Comparison of ENCODE assay signal across 15 cellular contexts in genomic region chr7:127897704-127898454, GRCh38.
DNase-seq lines count a peak whose midpoint lies in the region; ATAC-seq and TF ChIP-seq lines count a peak whose summit lies in the region.
"Had no signal": no experiment of that assay in that cellular context is flagged by ENCODE, and none has a peak within 500 bp of the region (broad histone marks: within the 10 kb centered on the region; RNA-seq: fewer than 3 reads in every experiment).

No MANE protein-coding gene starts in this region.

- H3K4me1 ChIP-seq in HCT116 (ENCODE audit: control insufficient read depth in 1 of 2, insufficient read depth in 2 of 2, low read length in 2 of 2) (peaks cover 0 to 25% of the 10 kb centered on the region in 2 experiments; a peak in 1 of 4 replicates), smooth muscle cell (ENCODE audit: low read depth) (peaks cover 33% of the 10 kb centered on the region), psoas muscle (no peaks in the 10 kb centered on the region)

- no peak overlapping the region for H3K9ac ChIP-seq in HCT116 (ENCODE audit: low read length)
- no peak overlapping the region for H3K9ac ChIP-seq in smooth muscle cell (ENCODE audit: low read depth)

- DNase-seq in EH (ENCODE audit: low read depth) (peak; percentile 26), HCT116 (ENCODE audit: low read depth, low spot score) (no peak), smooth muscle cell (lab: John Stamatoyannopoulos, UW; ENCODE audit: unreplicated experiment) (no peak), OCI-M1 (lab: John Stamatoyannopoulos, UW) (no peak), psoas muscle (no peak), foreskin fibroblast (no peak), occipital lobe (lab: John Stamatoyannopoulos, UW) (no peak)
- no peak for DNase-seq in activated naive CD4-positive, alpha-beta T cell treated with anti-CD3 and anti-CD28 coated beads, Interleukin-2, amount 50 U/mL, for 72 hours (ENCODE audit: low spot score in 2 of 2)
- DNase-seq: CD8-positive, alpha-beta T cell; lower lobe of right lung; NCI-H2227 treated with DMSO at 0.1 percent for 48 hours; T1000; testis had no signal

- POLR2A ChIA-PET in HCT116 (lab: Charles Lee): no interaction called here

- H3K27ac ChIP-seq in HCT116 (ENCODE audit: low read depth, low read length) (no peak overlapping the region), smooth muscle cell (ENCODE audit: low read depth) (peak overlapping the region; percentile 63), psoas muscle (no peak overlapping the region)
- H3K27ac ChIP-seq: epithelial cell of prostate, lower lobe of right lung, RWPE1, testis had no signal

- H3K36me3 ChIP-seq in HCT116 (ENCODE audit: control insufficient read depth in 1 of 2, insufficient read depth in 2 of 2, low read length in 2 of 2): no peaks in the 10 kb centered on the region
- H3K36me3 ChIP-seq in smooth muscle cell (ENCODE audit: low read depth): no peaks in the 10 kb centered on the region
- H3K36me3 ChIP-seq in psoas muscle (ENCODE audit: insufficient read depth in 1 of 2, low read depth in 1 of 2): no peaks in the 10 kb centered on the region
- H3K36me3 ChIP-seq: lower lobe of right lung had no signal

- H3K79me2 ChIP-seq in HCT116 (ENCODE audit: insufficient read depth, low read length) (peaks cover 41% of the 10 kb centered on the region), smooth muscle cell (ENCODE audit: low read depth) (peaks cover 30% of the 10 kb centered on the region)

- RAD21 ChIA-PET in HCT116 (lab: Charles Lee; ENCODE audit: low non-redundant PET in 1 of 2, low total read pairs in 2 of 2, uncharacterized antibody in 2 of 2, unreplicated experiment in 2 of 2): no interaction called here

- TF ChIP-seq CTCF in HCT116 (IDR thresholded peaks at IDR 0.05 in 2 of 3, conservative IDR thresholded peaks at IDR 0.05 in 1 of 3; ENCODE audit: borderline replicate concordance in 1 of 3, insufficient read depth in 1 of 3, low read depth in 2 of 3, low read length in 2 of 3) (no peak), smooth muscle cell (IDR thresholded peaks at IDR 0.05; ENCODE audit: borderline replicate concordance, insufficient read depth, poor library complexity, severe bottlenecking) (no peak), psoas muscle (IDR thresholded peaks at IDR 0.05) (no peak), foreskin fibroblast (IDR thresholded peaks at IDR 0.05; ENCODE audit: low read depth, low read length) (no peak)

- no peak overlapping the region for H3K27ac Mint-ChIP-seq in activated naive CD4-positive, alpha-beta T cell treated with anti-CD3 and anti-CD28 coated beads, Interleukin-2, amount 50 U/mL, for 72 hours
- H3K27ac Mint-ChIP-seq: CD8-positive, alpha-beta T cell had no signal

- H4K20me1 ChIP-seq in HCT116 (ENCODE audit: insufficient read depth) (no peaks in the 10 kb centered on the region; the same call in 1 of the 2 replicates), smooth muscle cell (ENCODE audit: low read depth) (peaks cover 100% of the 10 kb centered on the region)

- H2AFZ ChIP-seq in HCT116 (ENCODE audit: low read depth, low read length, poor library complexity, severe bottlenecking) (no peak overlapping the region), smooth muscle cell (ENCODE audit: low read depth) (no peak overlapping the region)

- H3K9me2 ChIP-seq in HCT116 (ENCODE audit: insufficient read depth): no peaks in the 10 kb centered on the region

- H3K4me3 ChIP-seq in HCT116 (replicated peaks in 1 of 2; ENCODE audit: low read depth in 1 of 2, low read length in 2 of 2) (no peak overlapping the region), smooth muscle cell (no peak overlapping the region), psoas muscle (no peak overlapping the region), foreskin fibroblast (ENCODE audit: low read depth in 1 of 2, low read length in 2 of 2) (no peak overlapping the region)
- H3K4me3 ChIP-seq: lower lobe of right lung, testis had no signal

- 62% methylated on average over 4 of the region's 4 CpGs for WGBS in smooth muscle cell (ENCODE audit: low lambda C conversion rate)
- 73 to 80% (median 80%) methylated on average over 4 of the region's 4 CpGs for WGBS in psoas muscle, 3 donors

- H3F3A ChIP-seq in smooth muscle cell (ENCODE audit: low read depth): peaks cover 8% of the 10 kb centered on the region

- H3K4me2 ChIP-seq in HCT116 (ENCODE audit: low read length) (peak overlapping the region; percentile 10; the same call in 1 of the 2 replicates), smooth muscle cell (no peak overlapping the region)

- no peaks in the 10 kb centered on the region for H3K9me3 Mint-ChIP-seq in activated naive CD4-positive, alpha-beta T cell treated with anti-CD3 and anti-CD28 coated beads, Interleukin-2, amount 50 U/mL, for 72 hours
- H3K9me3 Mint-ChIP-seq: CD8-positive, alpha-beta T cell had no signal

- no peak for TF ChIP-seq POLR2A in HCT116 (IDR thresholded peaks at IDR 0.05; ENCODE audit: borderline replicate concordance, extremely low read depth, insufficient read depth, insufficient read length)

- intact Hi-C loops in HCT116 (cut with micrococcal nuclease) (no loop called here), psoas muscle (cut with DNase I) (no loop called here)

- H3K27me3 ChIP-seq in HCT116 (ENCODE audit: insufficient read depth, low read length) (no peaks in the 10 kb centered on the region), smooth muscle cell (ENCODE audit: low read depth) (no peaks in the 10 kb centered on the region), psoas muscle (ENCODE audit: insufficient read depth in 3 of 3, low read length in 2 of 3) (no peaks in the 10 kb centered on the region)
- H3K27me3 ChIP-seq: testis had no signal

- CTCF ChIA-PET in HCT116 (lab: Charles Lee): no interaction called here

- H3K9me3 ChIP-seq in HCT116 (ENCODE audit: control insufficient read depth in 1 of 2, insufficient read depth in 1 of 2, low read depth in 1 of 2, low read length in 2 of 2) (no peaks in the 10 kb centered on the region), smooth muscle cell (replicated peaks; ENCODE audit: low read depth) (no peaks in the 10 kb centered on the region), psoas muscle (no peaks in the 10 kb centered on the region)
- H3K9me3 ChIP-seq: lower lobe of right lung, testis had no signal

- H3K36me3 Mint-ChIP-seq in activated naive CD4-positive, alpha-beta T cell treated with anti-CD3 and anti-CD28 coated beads, Interleukin-2, amount 50 U/mL, for 72 hours: peaks cover 4 to 24% of the 10 kb centered on the region in 2 donors

- no peak for ATAC-seq in HCT116
- peak; percentile 85 to 91 for ATAC-seq in activated naive CD4-positive, alpha-beta T cell treated with anti-CD3 and anti-CD28 coated beads, Interleukin-2, amount 50 U/mL, for 72 hours
- no peak for ATAC-seq in psoas muscle
- ATAC-seq: CD8-positive, alpha-beta T cell; lower lobe of right lung had no signal

- no peak for TF ChIP-seq RAD21 in HCT116 (IDR thresholded peaks at IDR 0.05; ENCODE audit: low read depth)

- BruUV-seq in HCT116 (replicated peaks; lab: Mats Ljungman, UMichigan): no TSS peak

TF ChIP-seq in HCT116, 20 proteins besides CTCF, POLR2A, EP300 and RAD21 (continues in another document):
- TF ChIP-seq REST (IDR thresholded peaks at IDR 0.05; ENCODE audit: low read depth) (no peak), SIN3A (IDR thresholded peaks at IDR 0.05; ENCODE audit: low read depth) (no peak), TCF7L2 (IDR thresholded peaks at IDR 0.05; ENCODE audit: borderline replicate concordance, extremely low read depth, insufficient read depth, insufficient read length) (no peak), SRF (IDR thresholded peaks at IDR 0.05; ENCODE audit: low read depth) (no peak), ZNF274 (IDR thresholded peaks at IDR 0.05; ENCODE audit: low read depth, low read length) (no peak), JUND (IDR thresholded peaks at IDR 0.05) (0 out of 2 replicates have a peak, but pooled peaks have one; percentile 5), SP1 (IDR thresholded peaks at IDR 0.05; ENCODE audit: low read depth) (no peak), MAX (IDR thresholded peaks at IDR 0.05) (no peak), FOSL1 (IDR thresholded peaks at IDR 0.05; ENCODE audit: low read depth) (no peak), EGR1 (IDR thresholded peaks at IDR 0.05; ENCODE audit: low read depth) (peak; percentile 41; the same call in 1 of the 2 replicates), ZFX (IDR thresholded peaks at IDR 0.05) (no peak)

Comparison
In these comparisons a context has a peak if more than half of its experiments do, and no peak if none do; other contexts are left out.
1. ATAC-seq: peak in activated naive CD4-positive, alpha-beta T cell treated with anti-CD3 and anti-CD28 coated beads, Interleukin-2, amount 50 U/mL, for 72 hours (2 of 2); none in HCT116 (single experiment) and psoas muscle (0 of 4).